8 cellular contexts compared by ENCODE assay signal in the genomic region with DNA sequence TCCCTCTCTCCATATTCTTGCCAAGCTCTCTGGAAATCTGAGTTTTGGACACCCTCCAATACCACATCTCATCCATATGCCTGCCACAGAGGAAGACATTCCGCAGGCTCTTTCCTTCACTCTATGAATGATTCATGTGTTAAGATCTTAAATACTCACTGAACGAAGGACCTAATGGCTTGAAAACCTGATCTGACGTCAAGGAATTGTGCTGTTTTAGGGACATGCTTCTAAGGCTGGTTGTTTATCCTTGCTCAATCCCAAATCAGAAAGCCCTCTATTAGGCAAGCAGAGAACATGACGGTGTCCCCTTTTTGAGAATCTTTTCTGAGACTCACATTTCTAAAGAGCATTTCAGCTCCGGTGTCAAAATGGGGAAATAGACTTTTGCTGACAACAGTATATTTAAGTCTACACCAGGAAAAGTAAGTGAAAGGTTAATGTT.
DNase-seq lines count a peak whose midpoint lies in the region; ATAC-seq and TF ChIP-seq lines count a peak whose summit lies in the region.

No MANE protein-coding gene starts in this region.

- H3K27me3 ChIP-seq in A673 (replicated peaks; ENCODE audit: insufficient read depth, low read depth, low read length, poor library complexity) = no peaks in the 10 kb centered on the region
- no peaks in the 10 kb centered on the region for H3K27me3 ChIP-seq in lung (ENCODE audit: control insufficient read depth, insufficient read depth)

- no TSS peak for BruUV-seq in A673 (replicated peaks; lab: Mats Ljungman, UMichigan)

- intact Hi-C loops in A673 (cut with micrococcal nuclease; ENCODE audit: unreplicated experiment) = no loop called here

- H3K4me1 ChIP-seq in A673 (ENCODE audit: insufficient read depth, low read length, poor library complexity, severe bottlenecking) (peaks cover 19% of the 10 kb centered on the region), lung (ENCODE audit: control insufficient read depth in 2 of 2, insufficient read depth in 2 of 2, low read length in 2 of 2) (peaks cover 0 to 3% of the 10 kb centered on the region in 2 donors)

- H3K27ac ChIP-seq in A673 (ENCODE audit: low read depth, low read length, poor library complexity, severe bottlenecking) = peak overlapping the region; percentile 75
- H3K27ac ChIP-seq in lung (ENCODE audit: low read depth in 1 of 2, low read length in 1 of 2) = no peak overlapping the region

- TF ChIP-seq CTCF in A673 (conservative IDR thresholded peaks at IDR 0.05; ENCODE audit: low read depth, low read length) = no peak
- no peak for TF ChIP-seq CTCF in lung (IDR thresholded peaks at IDR 0.05; ENCODE audit: control extremely low read depth, extremely low read depth)

- peak; percentile 94 for DNase-seq in A673 (ENCODE audit: low spot score)
- DNase-seq in LoVo (ENCODE audit: low spot score) = peak; percentile 26
- peak; percentile 71 for DNase-seq in cerebellum (ENCODE audit: low spot score)
- no peak for DNase-seq in lung (ENCODE audit: low spot score)
- DNase-seq in SHP77 treated with DMSO at 0.1 percent for 48 hours (lab: John Stamatoyannopoulos, UW) = no peak

- CTCF ChIA-PET in A673 (lab: Charles Lee) = interaction anchor here (0.6 kb wide), 1 partner anchor 10 kb away, joined by 3 read pairs; no protein-coding TSS in a partner anchor

- H3K9me3 ChIP-seq in A673 (ENCODE audit: low read depth, low read length, poor library complexity, severe bottlenecking) (no peaks in the 10 kb centered on the region), lung (ENCODE audit: control insufficient read depth in 2 of 2, insufficient read depth in 1 of 2, low read length in 1 of 2) (no peaks in the 10 kb centered on the region)

- 48 to 55% methylated on average over 5 of the region's 5 CpGs for WGBS in lung, 2 donors

- ATAC-seq in lung (ENCODE audit: insufficient read depth, low FRiP score) (peak; percentile 55), HG03039 (IDR thresholded peaks at IDR 0.05; ENCODE audit: unreplicated experiment) (no peak), GM19395 (IDR thresholded peaks at IDR 0.05; ENCODE audit: unreplicated experiment) (no peak), HG03565 (IDR thresholded peaks at IDR 0.05; ENCODE audit: unreplicated experiment) (no peak)

- H3K4me3 ChIP-seq in A673 (ENCODE audit: low read depth, low read length, poor library complexity, severe bottlenecking) = peak overlapping the region; percentile 16
- H3K4me3 ChIP-seq in lung = no peak overlapping the region

- H3K36me3 ChIP-seq in A673 (ENCODE audit: insufficient read depth, low read length, poor library complexity, severe bottlenecking) (no peaks in the 10 kb centered on the region), lung (ENCODE audit: control insufficient read depth in 2 of 2, insufficient read depth in 2 of 2, low read length in 2 of 2) (no peaks in the 10 kb centered on the region)

- POLR2A ChIA-PET in A673 (lab: Charles Lee; ENCODE audit: low non-redundant PET) = interaction anchor here (0.7 kb wide), 1 partner anchor 10 kb away, joined by 7 read pairs; no protein-coding TSS in a partner anchor

Comparison
In these comparisons a context has a peak if more than half of its experiments do, and no peak if none do; other contexts are left out.
1. DNase-seq: peak in A673 (single experiment), LoVo (single experiment) and cerebellum (single experiment); none in lung (single experiment) and SHP77 treated with DMSO at 0.1 percent for 48 hours (single experiment).